Comparison of ENCODE assay signal across 12 cellular contexts in genomic region chr19:51123381-51124186, GRCh38. TPM values are rescaled to one million over a fixed set of nuclear protein-coding genes. Genes with fewer than 3 reads are reported as not detected.
DNase-seq lines count a peak whose midpoint lies in the region; ATAC-seq and TF ChIP-seq lines count a peak whose summit lies in the region.
"Had no signal": no experiment of that assay in that cellular context is flagged by ENCODE, and none has a peak within 500 bp of the region (broad histone marks: within the 10 kb centered on the region; RNA-seq: fewer than 3 reads in every experiment).

No MANE protein-coding gene starts in this region.

- peaks cover 7% of the 10 kb centered on the region for H3K4me1 ChIP-seq in upper lobe of right lung
- H3K4me1 ChIP-seq: ascending aorta had no signal

- H3K4me3 Mint-ChIP-seq in activated T-cell treated with anti-CD3 and anti-CD28 coated beads, Interleukin-2, amount 50 U/mL, for 72 hours: peak overlapping the region; percentile 62 to 77

- DNase-seq in stimulated activated CD4-positive, alpha-beta T cell treated with anti-CD3 and anti-CD28 coated beads, Interleukin-1b, Interleukin-23, amount 100 ng/mL, for 48 hours: peak; percentile 41
- no peak for DNase-seq in stimulated activated CD4-positive, alpha-beta T cell treated with anti-CD3 and anti-CD28 coated beads, Interleukin-2, amount 100 ng/mL, for 48 hours
- peak; percentile 51 to 68 for DNase-seq in activated T-cell treated with anti-CD3 and anti-CD28 coated beads, Interleukin-2, amount 50 U/mL, for 72 hours
- DNase-seq in left ventricle myocardium superior (peak; percentile 46), upper lobe of right lung (peak; percentile 62), NCI-H2029 treated with DMSO at 0.1 percent for 48 hours (lab: John Stamatoyannopoulos, UW) (no peak), NCI-H69 (lab: John Stamatoyannopoulos, UW) (no peak)
- DNase-seq: GM23248, NCI-H446 treated with DMSO at 0.1 percent for 48 hours had no signal

- intact Hi-C loops in left ventricle myocardium superior (cut with micrococcal nuclease): no loop called here
- intact Hi-C loops in upper lobe of right lung (cut with DNase I): no loop called here

- H3K9me3 ChIP-seq in upper lobe of right lung: no peaks in the 10 kb centered on the region
- H3K9me3 ChIP-seq: ascending aorta had no signal

- no peaks in the 10 kb centered on the region for H3K36me3 ChIP-seq in upper lobe of right lung
- H3K36me3 ChIP-seq: ascending aorta had no signal

- H3K4me1 Mint-ChIP-seq in activated T-cell treated with anti-CD3 and anti-CD28 coated beads, Interleukin-2, amount 50 U/mL, for 72 hours (ENCODE audit: low read depth): peaks cover 85% of the 10 kb centered on the region

- H3K27ac ChIP-seq in upper lobe of right lung: peak overlapping the region; percentile 82
- H3K27ac ChIP-seq: GM23248 had no signal

- no peaks in the 10 kb centered on the region for H3K27me3 Mint-ChIP-seq in activated T-cell treated with anti-CD3 and anti-CD28 coated beads, Interleukin-2, amount 50 U/mL, for 72 hours (ENCODE audit: low read depth)

- TF ChIP-seq CTCF in upper lobe of right lung (IDR thresholded peaks at IDR 0.05): no peak

- H3K27me3 ChIP-seq in upper lobe of right lung: no peaks in the 10 kb centered on the region
- H3K27me3 ChIP-seq: ascending aorta had no signal

- H3K4me3 ChIP-seq in upper lobe of right lung: peak overlapping the region; percentile 16
- H3K4me3 ChIP-seq: ascending aorta, GM23248 had no signal

- no peaks in the 10 kb centered on the region for H3K36me3 Mint-ChIP-seq in activated T-cell treated with anti-CD3 and anti-CD28 coated beads, Interleukin-2, amount 50 U/mL, for 72 hours (ENCODE audit: insufficient read depth in 2 of 2)

- peak; percentile 67 to 81 for ATAC-seq in activated T-cell treated with anti-CD3 and anti-CD28 coated beads, Interleukin-2, amount 50 U/mL, for 72 hours (replicated peaks in 1 of 2)
- ATAC-seq in left ventricle myocardium superior: peak; percentile 51
- ATAC-seq in upper lobe of right lung: peak; percentile 54
- ATAC-seq in GM21360 (IDR thresholded peaks at IDR 0.05; ENCODE audit: unreplicated experiment): no peak

- H3K9me3 Mint-ChIP-seq in activated T-cell treated with anti-CD3 and anti-CD28 coated beads, Interleukin-2, amount 50 U/mL, for 72 hours: no peaks in the 10 kb centered on the region

- peak overlapping the region; percentile 5 for H3K27ac Mint-ChIP-seq in activated T-cell treated with anti-CD3 and anti-CD28 coated beads, Interleukin-2, amount 50 U/mL, for 72 hours

RNA-seq across cellular contexts. Expression of gene SIGLEC9, which starts 1.1 kb away (rescaled TPM):
- total RNA-seq in activated T-cell treated with anti-CD3 and anti-CD28 coated beads, Interleukin-2, amount 50 U/mL, for 72 hours: 1 to 10 TPM in 1 of 2 donors, under 1 TPM in 1; 0.74 to 1.6 TPM
- total RNA-seq in left ventricle myocardium superior (1.4 TPM), upper lobe of right lung (14.5 TPM)
- total RNA-seq: GM23248 had no signal

RNA-seq across cellular contexts. Expression of gene CTU1, which starts 15.4 kb away (rescaled TPM):
- total RNA-seq in activated T-cell treated with anti-CD3 and anti-CD28 coated beads, Interleukin-2, amount 50 U/mL, for 72 hours: 10 to 100 TPM; 10.7 to 11.9 TPM
- total RNA-seq in left ventricle myocardium superior (3.6 TPM), upper lobe of right lung (8.5 TPM)

RNA-seq across cellular contexts. Expression of gene SIGLEC7, which starts 18.5 kb away (rescaled TPM):
- not detected for total RNA-seq in activated T-cell treated with anti-CD3 and anti-CD28 coated beads, Interleukin-2, amount 50 U/mL, for 72 hours
- total RNA-seq in left ventricle myocardium superior: 0.50 TPM
- total RNA-seq in upper lobe of right lung: 11.0 TPM
- total RNA-seq: GM23248, lung microvascular endothelial cell had no signal

RNA-seq across cellular contexts. Expression of gene KLK14, which starts 40.9 kb away (rescaled TPM):
- 1 to 10 TPM in 1 of 2 donors, under 1 TPM in 1; 0.69 to 1.2 TPM for total RNA-seq in activated T-cell treated with anti-CD3 and anti-CD28 coated beads, Interleukin-2, amount 50 U/mL, for 72 hours
- total RNA-seq in left ventricle myocardium superior (0.89 TPM), upper lobe of right lung (not detected)
- total RNA-seq: ascending aorta, GM23248, lung microvascular endothelial cell had no signal

RNA-seq across cellular contexts. Expression of gene KLK13, which starts 58.7 kb away (rescaled TPM):
- not detected for total RNA-seq in activated T-cell treated with anti-CD3 and anti-CD28 coated beads, Interleukin-2, amount 50 U/mL, for 72 hours
- total RNA-seq in left ventricle myocardium superior (not detected), upper lobe of right lung (not detected)
- total RNA-seq: ascending aorta, GM23248, lung microvascular endothelial cell had no signal

Comparison
In these comparisons a context has a peak if more than half of its experiments do, and no peak if none do; other contexts are left out.
1. DNase-seq: peak in stimulated activated CD4-positive, alpha-beta T cell treated with anti-CD3 and anti-CD28 coated beads, Interleukin-1b, Interleukin-23, amount 100 ng/mL, for 48 hours (single experiment), activated T-cell treated with anti-CD3 and anti-CD28 coated beads, Interleukin-2, amount 50 U/mL, for 72 hours (2 of 2), left ventricle myocardium superior (single experiment) and upper lobe of right lung (single experiment); none in stimulated activated CD4-positive, alpha-beta T cell treated with anti-CD3 and anti-CD28 coated beads, Interleukin-2, amount 100 ng/mL, for 48 hours (0 of 2), NCI-H2029 treated with DMSO at 0.1 percent for 48 hours (single experiment) and NCI-H69 (single experiment).